In genomic region chr7:155811560-155811894, GRCh38 we compare ENCODE assay signal across 1 cellular context.
TF ChIP-seq lines count a peak whose summit lies in the region.

No MANE protein-coding gene starts in this region.

TF ChIP-seq in HEK293, 187 proteins besides CTCF, POLR2A, EP300 and RAD21 (continued from another document):
- no peak for TF ChIP-seq ZBTB10 (tag by site-specific recombination; IDR thresholded peaks at IDR 0.05)
- TF ChIP-seq ZNF169 (tag by site-specific recombination; IDR thresholded peaks at IDR 0.05), result no peak
- TF ChIP-seq ZFHX2 (tag by site-specific recombination; conservative IDR thresholded peaks at IDR 0.05), result peak; percentile 57
- TF ChIP-seq ZNF660 (tag by site-specific recombination; IDR thresholded peaks at IDR 0.05), result no peak
- TF ChIP-seq, protein P1, sequence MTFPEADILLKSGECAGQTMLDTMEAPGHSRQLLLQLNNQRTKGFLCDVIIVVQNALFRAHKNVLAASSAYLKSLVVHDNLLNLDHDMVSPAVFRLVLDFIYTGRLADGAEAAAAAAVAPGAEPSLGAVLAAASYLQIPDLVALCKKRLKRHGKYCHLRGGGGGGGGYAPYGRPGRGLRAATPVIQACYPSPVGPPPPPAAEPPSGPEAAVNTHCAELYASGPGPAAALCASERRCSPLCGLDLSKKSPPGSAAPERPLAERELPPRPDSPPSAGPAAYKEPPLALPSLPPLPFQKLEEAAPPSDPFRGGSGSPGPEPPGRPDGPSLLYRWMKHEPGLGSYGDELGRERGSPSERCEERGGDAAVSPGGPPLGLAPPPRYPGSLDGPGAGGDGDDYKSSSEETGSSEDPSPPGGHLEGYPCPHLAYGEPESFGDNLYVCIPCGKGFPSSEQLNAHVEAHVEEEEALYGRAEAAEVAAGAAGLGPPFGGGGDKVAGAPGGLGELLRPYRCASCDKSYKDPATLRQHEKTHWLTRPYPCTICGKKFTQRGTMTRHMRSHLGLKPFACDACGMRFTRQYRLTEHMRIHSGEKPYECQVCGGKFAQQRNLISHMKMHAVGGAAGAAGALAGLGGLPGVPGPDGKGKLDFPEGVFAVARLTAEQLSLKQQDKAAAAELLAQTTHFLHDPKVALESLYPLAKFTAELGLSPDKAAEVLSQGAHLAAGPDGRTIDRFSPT (tag by site-specific recombination; IDR thresholded peaks at IDR 0.05), result no peak
- no peak for TF ChIP-seq ZNF707 (tag by site-specific recombination; IDR thresholded peaks at IDR 0.05)
- TF ChIP-seq ZNF600 (tag by site-specific recombination; IDR thresholded peaks at IDR 0.05), result no peak
- TF ChIP-seq ATF2 (tag by site-specific recombination; IDR thresholded peaks at IDR 0.05; ENCODE audit: low read depth), result no peak
- TF ChIP-seq ZNF211 (tag by site-specific recombination; IDR thresholded peaks at IDR 0.05; ENCODE audit: low read depth), result no peak
- TF ChIP-seq ZNF704 (tag by site-specific recombination; IDR thresholded peaks at IDR 0.05), result no peak
